Comparison of ENCODE assay signal across 8 cellular contexts in genomic region chr5:42991477-42992034, GRCh38. TPM values are rescaled to one million over a fixed set of nuclear protein-coding genes. Genes with fewer than 3 reads are reported as not detected.
A peak's percentile ranks its signal among the peaks of the same experiment; 100 is the strongest.
DNase-seq lines count a peak whose midpoint lies in the region; ATAC-seq, FAIRE-seq and TF ChIP-seq lines count a peak whose summit lies in the region.

No MANE protein-coding gene starts in this region.

- H3K4me1 ChIP-seq in thymus (ENCODE audit: control insufficient read depth, insufficient read depth, low read length): peaks cover 16% of the 10 kb centered on the region

- no peak for FAIRE-seq in HTR-8/SVneo (lab: Jason Lieb, UNC)

- peak; percentile 33 for DNase-seq in activated CD8-positive, alpha-beta memory T cell treated with anti-CD3 and anti-CD28 coated beads, Interleukin-2, amount 50 U/mL, for 24 hours (ENCODE audit: extremely low read depth)
- DNase-seq in islet precursor cell (peak; percentile 53), HTR-8/SVneo (ENCODE audit: insufficient read length, low spot score) (no peak), NCI-H1417 treated with DMSO at 0.1 percent for 48 hours (lab: John Stamatoyannopoulos, UW) (no peak)

- TF ChIP-seq CTCF in 22Rv1 (IDR thresholded peaks at IDR 0.05): no peak

- H3K27me3 ChIP-seq in thymus (ENCODE audit: control insufficient read depth, insufficient read depth): no peaks in the 10 kb centered on the region

- 11% methylated on average over 29 of the region's 29 CpGs for WGBS in thymus

- peak overlapping the region; percentile 53 for H3K4me3 ChIP-seq in thymus (ENCODE audit: low read length)

- peak overlapping the region; percentile 87 for H3K27ac ChIP-seq in 22Rv1
- H3K27ac ChIP-seq in thymus (ENCODE audit: low read depth): peak overlapping the region; percentile 99

- no peaks in the 10 kb centered on the region for H3K9me3 ChIP-seq in thymus (ENCODE audit: control insufficient read depth)

- no peaks in the 10 kb centered on the region for H3K36me3 ChIP-seq in thymus (ENCODE audit: control insufficient read depth, insufficient read depth)

- ATAC-seq in GM18868 (IDR thresholded peaks at IDR 0.05; ENCODE audit: unreplicated experiment): peak; percentile 30
- peak; percentile 15 for ATAC-seq in HG03060 (IDR thresholded peaks at IDR 0.05; ENCODE audit: low read depth, unreplicated experiment)

RNA-seq across cellular contexts. Expression of gene ANXA2R, which starts 48.6 kb away (rescaled TPM):
- polyA plus RNA-seq in thymus: 68.7 TPM

Comparison
In these comparisons a context has a peak if more than half of its experiments do, and no peak if none do; other contexts are left out.
1. DNase-seq: peak in activated CD8-positive, alpha-beta memory T cell treated with anti-CD3 and anti-CD28 coated beads, Interleukin-2, amount 50 U/mL, for 24 hours (single experiment) and islet precursor cell (single experiment); none in HTR-8/SVneo (single experiment) and NCI-H1417 treated with DMSO at 0.1 percent for 48 hours (single experiment).